Comparison of ENCODE assay signal across 14 cellular contexts in the genomic region with DNA sequence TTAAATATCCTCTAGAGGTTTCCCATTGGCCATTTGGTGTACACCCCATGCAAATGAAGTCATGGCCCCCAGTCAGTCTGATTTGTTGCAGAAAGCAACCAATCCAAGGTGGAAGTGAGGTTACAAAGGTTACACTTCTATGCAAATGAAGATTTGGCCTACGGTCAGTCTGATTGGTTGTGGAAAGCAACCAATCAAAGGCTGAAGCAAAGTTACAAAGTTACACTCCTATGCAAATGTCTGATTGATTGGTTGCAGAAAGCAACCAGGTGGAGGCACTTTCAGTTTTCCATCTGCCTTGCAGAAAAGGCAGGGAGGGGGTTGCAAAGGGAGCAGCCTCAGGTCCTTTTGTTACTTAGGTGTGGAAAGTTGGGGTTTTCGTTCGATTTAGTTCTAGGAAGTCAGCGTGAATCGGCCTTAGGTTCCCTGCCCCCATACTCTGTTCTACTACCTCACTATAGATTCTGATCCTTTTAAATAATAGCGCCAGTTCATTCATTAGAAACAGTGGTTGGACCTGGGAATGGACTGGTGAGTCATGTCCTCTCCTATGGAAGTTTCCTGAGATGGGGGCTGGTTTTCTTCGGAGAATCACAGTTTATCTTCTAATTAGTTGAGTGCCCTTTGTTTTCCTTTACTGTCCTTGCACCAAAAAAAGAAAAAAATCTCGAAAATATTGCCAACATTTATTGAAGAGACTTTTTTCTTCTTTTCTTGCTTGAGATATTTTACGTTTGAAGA.
"Had no signal": no experiment of that assay in that cellular context is flagged by ENCODE, and none has a peak within 500 bp of the region (broad histone marks: within the 10 kb centered on the region; RNA-seq: fewer than 3 reads in every experiment).

No MANE protein-coding gene starts in this region.

- ATAC-seq: activated T-cell treated with anti-CD3 and anti-CD28 coated beads, Interleukin-2, amount 50 U/mL, for 72 hours; left lung; sciatic nerve; stimulated activated naive B cell treated with anti-CD40 and anti-IgM and Interleukin-4, amounts not matched to agents 10 μg/mL and 1 μg/mL and 100 μg/mL, for 72 hours had no signal

- H3K36me3 ChIP-seq: ascending aorta, left lung had no signal

- H3K36me3 Mint-ChIP-seq: stimulated activated naive B cell treated with anti-CD40 and anti-IgM and Interleukin-4, amounts not matched to agents 10 μg/mL and 1 μg/mL and 100 μg/mL, for 72 hours had no signal

- H3K9me3 Mint-ChIP-seq: activated CD4-positive, alpha-beta memory T cell treated with anti-CD3 and anti-CD28 coated beads, Interleukin-2, amount 10 ng/mL, durations not matched to agents 7 days and 5 days; activated T-cell treated with anti-CD3 and anti-CD28 coated beads, Interleukin-2, amount 50 U/mL, for 72 hours; nephron; stimulated activated naive B cell treated with anti-CD40 and anti-IgM and Interleukin-4, amounts not matched to agents 10 μg/mL and 1 μg/mL and 100 μg/mL, for 72 hours; type B pancreatic cell had no signal

- H3K4me1 ChIP-seq: ascending aorta, left lung had no signal

- H3K27me3 ChIP-seq: ascending aorta, hepatocyte, left lung had no signal

- H3K4me3 Mint-ChIP-seq: activated CD4-positive, alpha-beta memory T cell treated with anti-CD3 and anti-CD28 coated beads, Interleukin-2, amount 10 ng/mL, durations not matched to agents 7 days and 5 days; activated T-cell treated with anti-CD3 and anti-CD28 coated beads, Interleukin-2, amount 50 U/mL, for 72 hours; nephron; stimulated activated naive B cell treated with anti-CD40 and anti-IgM and Interleukin-4, amounts not matched to agents 10 μg/mL and 1 μg/mL and 100 μg/mL, for 72 hours; type B pancreatic cell had no signal

- H3K9me3 ChIP-seq: ascending aorta, left lung had no signal

- H3K79me2 ChIP-seq: hepatocyte had no signal

- H3K27ac Mint-ChIP-seq: activated CD4-positive, alpha-beta memory T cell treated with anti-CD3 and anti-CD28 coated beads, Interleukin-2, amount 10 ng/mL, durations not matched to agents 7 days and 5 days; activated T-cell treated with anti-CD3 and anti-CD28 coated beads, Interleukin-2, amount 50 U/mL, for 72 hours; nephron; stimulated activated naive B cell treated with anti-CD40 and anti-IgM and Interleukin-4, amounts not matched to agents 10 μg/mL and 1 μg/mL and 100 μg/mL, for 72 hours; type B pancreatic cell had no signal

- H3K4me2 ChIP-seq: hepatocyte had no signal

- H2AFZ ChIP-seq: hepatocyte had no signal

- H3K27ac ChIP-seq: ascending aorta, epithelial cell of prostate, hepatocyte, left lung had no signal

- H3K4me3 ChIP-seq: ascending aorta, hepatocyte, left lung had no signal

- DNase-seq: activated CD4-positive, alpha-beta memory T cell treated with anti-CD3 and anti-CD28 coated beads, Interleukin-2, amount 10 ng/mL, durations not matched to agents 7 days and 5 days; activated CD4-positive, alpha-beta T cell treated with anti-CD3 and anti-CD28 coated beads for 1 hour; activated CD8-positive, alpha-beta memory T cell treated with anti-CD3 and anti-CD28 coated beads, Interleukin-2, amount 50 U/mL, for 4 hours; activated T-cell treated with anti-CD3 and anti-CD28 coated beads, Interleukin-2, amount 50 U/mL, for 72 hours; effector CD8-positive, alpha-beta T cell; left lung; stimulated activated CD4-positive, alpha-beta T cell treated with anti-CD3 and anti-CD28 coated beads, Interleukin-2, amount 100 ng/mL, for 24 hours; stimulated activated naive B cell treated with anti-CD40 and anti-IgM and Interleukin-4, amounts not matched to agents 10 μg/mL and 1 μg/mL and 100 μg/mL, for 72 hours had no signal

- H3K4me1 Mint-ChIP-seq: activated CD4-positive, alpha-beta memory T cell treated with anti-CD3 and anti-CD28 coated beads, Interleukin-2, amount 10 ng/mL, durations not matched to agents 7 days and 5 days; nephron; stimulated activated naive B cell treated with anti-CD40 and anti-IgM and Interleukin-4, amounts not matched to agents 10 μg/mL and 1 μg/mL and 100 μg/mL, for 72 hours had no signal

- H3K27me3 Mint-ChIP-seq: activated CD4-positive, alpha-beta memory T cell treated with anti-CD3 and anti-CD28 coated beads, Interleukin-2, amount 10 ng/mL, durations not matched to agents 7 days and 5 days; type B pancreatic cell had no signal
